ENCODE assay signal across 8 cellular contexts in the genomic region with DNA sequence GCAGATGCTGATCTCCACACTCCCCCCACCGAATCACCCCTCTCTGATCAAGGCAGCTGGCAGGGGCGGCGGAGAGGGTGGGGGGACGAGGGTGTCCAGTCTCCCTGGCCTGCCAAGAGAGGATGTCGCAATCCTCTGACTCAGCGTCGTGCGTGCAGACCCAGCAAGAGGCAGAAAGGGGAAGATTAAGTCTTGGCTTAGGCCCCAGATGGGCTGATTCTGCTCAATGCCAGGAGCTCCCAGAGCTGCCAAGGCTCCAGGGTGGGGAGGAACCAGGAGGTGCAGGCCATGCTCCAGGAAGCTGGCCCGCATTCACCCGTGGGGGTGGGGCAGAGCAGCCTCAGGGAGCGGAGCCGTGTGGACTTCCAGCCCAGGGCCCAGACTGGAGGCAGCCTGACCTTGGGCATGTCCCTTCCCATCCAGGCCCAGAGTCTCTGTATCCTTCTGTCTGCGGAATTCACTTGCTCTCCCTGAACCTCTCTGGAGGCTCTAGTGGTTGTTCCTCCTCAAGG. TPM values are rescaled to one million over a fixed set of nuclear protein-coding genes. Genes with fewer than 3 reads are reported as not detected.
DNase-seq lines count a peak whose midpoint lies in the region; ATAC-seq and TF ChIP-seq lines count a peak whose summit lies in the region.

No MANE protein-coding gene starts in this region.

- 55 to 59% methylated on average over 4 to 13 of the region's 13 CpGs for WGBS in endodermal cell (ENCODE audit: insufficient coverage in 1 of 2, insufficient read length in 1 of 2), 2 experiments
- 25% methylated on average over 13 of the region's 13 CpGs for WGBS in thymus

- no peak for TF ChIP-seq CTCF in endodermal cell (conservative IDR thresholded peaks at IDR 0.05)

- H3K27me3 Mint-ChIP-seq in endodermal cell (ENCODE audit: insufficient read depth) (peaks cover 46% of the 10 kb centered on the region), memory B cell (peaks cover 2% of the 10 kb centered on the region)

- H3K4me3 ChIP-seq in endodermal cell (ENCODE audit: low read length), result no peak overlapping the region
- no peak overlapping the region for H3K4me3 ChIP-seq in thymus (ENCODE audit: low read length)

- DNase-seq in C1 segment of cervical spinal cord (lab: John Stamatoyannopoulos, UW) (peak; percentile 27 to 91 (median 76)), HS-5 (ENCODE audit: low read depth) (peak; percentile 98), SIG-M5 (lab: John Stamatoyannopoulos, UW) (peak; percentile 36), endodermal cell (peak; percentile 72), memory B cell (ENCODE audit: low spot score in 2 of 2) (no peak)

- no peak overlapping the region for H3K4me3 Mint-ChIP-seq in endodermal cell
- no peak overlapping the region for H3K4me3 Mint-ChIP-seq in memory B cell

- H3K9me3 ChIP-seq in endodermal cell (ENCODE audit: control insufficient read depth, low read length) (no peaks in the 10 kb centered on the region), thymus (ENCODE audit: control insufficient read depth) (no peaks in the 10 kb centered on the region)

- H3K36me3 Mint-ChIP-seq in endodermal cell (ENCODE audit: low read depth), result no peaks in the 10 kb centered on the region
- H3K36me3 Mint-ChIP-seq in memory B cell, result no peaks in the 10 kb centered on the region

- H3K27ac Mint-ChIP-seq in endodermal cell (no peak overlapping the region), memory B cell (no peak overlapping the region)

- H3K4me1 Mint-ChIP-seq in endodermal cell (peaks cover 2% of the 10 kb centered on the region), memory B cell (peaks cover 18% of the 10 kb centered on the region)

- H3K27ac ChIP-seq in endodermal cell (ENCODE audit: low read depth, low read length) (no peak overlapping the region), thymus (ENCODE audit: low read depth) (peak overlapping the region; percentile 32)

- H3K4me1 ChIP-seq in endodermal cell (ENCODE audit: control insufficient read depth, insufficient read depth, low read length) (no peaks in the 10 kb centered on the region), thymus (ENCODE audit: control insufficient read depth, insufficient read depth, low read length) (no peaks in the 10 kb centered on the region)

- H3K9ac ChIP-seq in endodermal cell (ENCODE audit: extremely low read depth, low read length, poor library complexity, severe bottlenecking), result no peak overlapping the region

- no peaks in the 10 kb centered on the region for H3K9me3 Mint-ChIP-seq in endodermal cell
- no peaks in the 10 kb centered on the region for H3K9me3 Mint-ChIP-seq in memory B cell

- H3K27me3 ChIP-seq in endodermal cell (ENCODE audit: control insufficient read depth, insufficient read depth, low read length, poor library complexity, severe bottlenecking) (peaks cover 19% of the 10 kb centered on the region), thymus (ENCODE audit: control insufficient read depth, insufficient read depth) (peaks cover 2% of the 10 kb centered on the region)

- H3K36me3 ChIP-seq in endodermal cell (ENCODE audit: control insufficient read depth, insufficient read depth, low read length) (no peaks in the 10 kb centered on the region), thymus (ENCODE audit: control insufficient read depth, insufficient read depth) (no peaks in the 10 kb centered on the region)

- ATAC-seq in memory B cell (ENCODE audit: low read depth), result peak; percentile 44
- no peak for ATAC-seq in GM21423 (IDR thresholded peaks at IDR 0.05; ENCODE audit: unreplicated experiment)
- ATAC-seq in GM18873 (IDR thresholded peaks at IDR 0.05; ENCODE audit: low FRiP score, unreplicated experiment), result no peak

RNA-seq across cellular contexts. Expression of gene BCL3, which starts 6.6 kb away (rescaled TPM):
- total RNA-seq in endodermal cell, result 1 to 10 TPM; 1.8 to 6.2 TPM
- 2.0 TPM for polyA plus RNA-seq in endodermal cell (2013, experiment 1 of 2)
- 3.0 TPM for polyA plus RNA-seq in endodermal cell (2013, experiment 2 of 2)
- 62.9 TPM for polyA plus RNA-seq in thymus

RNA-seq across cellular contexts. Expression of gene CBLC, which starts 35.8 kb away (rescaled TPM):
- total RNA-seq in endodermal cell, result 10 to 100 TPM in 1 of 2 donors, 1 to 10 TPM in 1; 6.6 to 15.5 TPM
- 1.9 TPM for polyA plus RNA-seq in endodermal cell (2013, experiment 1 of 2)
- polyA plus RNA-seq in endodermal cell (2013, experiment 2 of 2), result 0.83 TPM
- 2.0 TPM for polyA plus RNA-seq in thymus

RNA-seq across cellular contexts. Expression of gene CEACAM16, which starts 42.9 kb away (rescaled TPM):
- not detected for total RNA-seq in endodermal cell
- not detected for polyA plus RNA-seq in endodermal cell (2013, experiment 1 of 2)
- polyA plus RNA-seq in endodermal cell (2013, experiment 2 of 2), result not detected
- polyA plus RNA-seq in thymus, result 0.09 TPM

Comparison
In these comparisons a context has a peak if more than half of its experiments do, and no peak if none do; other contexts are left out.
1. DNase-seq: peak in C1 segment of cervical spinal cord (14 of 14), HS-5 (single experiment), SIG-M5 (single experiment) and endodermal cell (single experiment); none in memory B cell (0 of 2).